In the genomic region with DNA sequence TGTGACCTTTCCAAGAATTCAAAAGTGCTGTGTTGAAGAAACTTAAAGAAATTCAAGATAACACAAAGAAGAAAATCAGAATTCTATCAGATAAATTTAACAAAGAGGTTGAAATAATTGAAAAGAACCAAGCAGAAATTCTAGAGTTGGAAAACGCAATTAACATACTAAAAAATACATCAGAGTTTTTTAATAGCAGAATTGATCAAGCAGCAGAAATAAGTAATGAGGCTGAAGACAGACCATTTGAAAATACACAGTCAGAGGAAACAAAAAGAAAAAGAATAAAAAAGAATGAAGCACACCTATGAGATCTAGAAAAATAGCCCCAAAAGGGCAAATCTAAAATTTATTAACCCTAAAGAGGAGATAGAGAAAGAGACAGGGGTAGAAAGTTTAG, we compare ENCODE assay signal across 11 cellular contexts.
"Had no signal": no experiment of that assay in that cellular context is flagged by ENCODE, and none has a peak within 500 bp of the region (broad histone marks: within the 10 kb centered on the region; RNA-seq: fewer than 3 reads in every experiment).

No MANE protein-coding gene starts in this region.

- H3K4me1 Mint-ChIP-seq: GM23338, H9 had no signal

- H3K27ac Mint-ChIP-seq: GM23338, H9, HFFc6 had no signal

- H3K4me3 ChIP-seq: GM23248, GM23338, HAP-1 had no signal

- H3K9ac ChIP-seq: GM23248 had no signal

- FAIRE-seq: H1, H54 had no signal

- DNase-seq: GM23248, GOT3, H7, H9, HCEC 1CT, HFFc6 had no signal

- H3K27ac ChIP-seq: GM23248 had no signal

- H3K36me3 ChIP-seq: HAP-1 had no signal

- H3K4me3 Mint-ChIP-seq: GM23338, H9, HFFc6 had no signal

- H3K4me2 ChIP-seq: GM23338 had no signal

- H2AFZ ChIP-seq: GM23248, GM23338 had no signal

- ATAC-seq: GM23338, HCT116 had no signal

- H3K4me1 ChIP-seq: HAP-1 had no signal
